ENCODE assay signal across 1 cellular context in genomic region chr12:56448860-56449621, GRCh38.
TF ChIP-seq lines count a peak whose summit lies in the region.

TIMELESS (minus strand) TSS chr12:56449426; CDS start chr12:56434170, 15,256 bp downstream.

TF ChIP-seq in HepG2, 621 proteins besides CTCF, POLR2A, EP300 and RAD21 (continued from another document and continues in another):
- TF ChIP-seq AKNA (CRISPR knock-in tag; IDR thresholded peaks at IDR 0.05; ENCODE audit: borderline replicate concordance), result peak; percentile 40; the same call in 1 of the 2 replicates
- TF ChIP-seq ZNF619 (CRISPR knock-in tag; IDR thresholded peaks at IDR 0.05), result 0 out of 2 replicates have a peak, but pooled peaks have one; percentile 47
- peak; percentile 80; the same call in 1 of the 2 replicates for TF ChIP-seq KLF12 (CRISPR knock-in tag; IDR thresholded peaks at IDR 0.05; ENCODE audit: borderline replicate concordance)
- no peak for TF ChIP-seq GABPA (IDR thresholded peaks at IDR 0.05; ENCODE audit: low read depth, low read length)
- TF ChIP-seq GABPA (CRISPR knock-in tag; IDR thresholded peaks at IDR 0.05; ENCODE audit: low read depth), result no peak
- TF ChIP-seq ZNF766 (CRISPR knock-in tag; IDR thresholded peaks at IDR 0.05; ENCODE audit: borderline replicate concordance), result peak; percentile 88
- TF ChIP-seq BCL6 (CRISPR knock-in tag; IDR thresholded peaks at IDR 0.05), result peak; percentile 58; the same call in 1 of the 2 replicates
- TF ChIP-seq ZNF557 (CRISPR knock-in tag; IDR thresholded peaks at IDR 0.05), result 0 out of 2 replicates have a peak, but pooled peaks have one; percentile 36
- peak; percentile 50; the same call in 1 of the 2 replicates for TF ChIP-seq ZNF639 (CRISPR knock-in tag; conservative IDR thresholded peaks at IDR 0.05)
- TF ChIP-seq ZNF660 (CRISPR knock-in tag; IDR thresholded peaks at IDR 0.05; ENCODE audit: borderline replicate concordance, low read depth), result no peak
- TF ChIP-seq CBX2 (IDR thresholded peaks at IDR 0.05; ENCODE audit: low read depth, low read length), result no peak
- TF ChIP-seq CBX2 (CRISPR knock-in tag; IDR thresholded peaks at IDR 0.05; ENCODE audit: low read depth), result 0 out of 2 replicates have a peak, but pooled peaks have one; percentile 16
- no peak for TF ChIP-seq ARID3A (IDR thresholded peaks at IDR 0.05; ENCODE audit: low read depth, low read length)
- TF ChIP-seq ZBTB14 (CRISPR knock-in tag; IDR thresholded peaks at IDR 0.05), result peak; percentile 78
- TF ChIP-seq ZNF160 (CRISPR knock-in tag; IDR thresholded peaks at IDR 0.05), result peak; percentile 70; the same call in 1 of the 2 replicates
- peak; percentile 61; the same call in 1 of the 2 replicates for TF ChIP-seq ZBTB2 (CRISPR knock-in tag; IDR thresholded peaks at IDR 0.05; ENCODE audit: low read depth)
- peak; percentile 64; the same call in 1 of the 2 replicates for TF ChIP-seq ELF4 (CRISPR knock-in tag; IDR thresholded peaks at IDR 0.05; ENCODE audit: borderline replicate concordance)
- no peak for TF ChIP-seq HNRNPH1 (optimal IDR thresholded peaks at IDR 0.05; ENCODE audit: low read depth, low read length)
- TF ChIP-seq ZNF777 (CRISPR knock-in tag; IDR thresholded peaks at IDR 0.05), result peak; percentile 68; the same call in 1 of the 2 replicates
- no peak for TF ChIP-seq JUN (CRISPR knock-in tag; IDR thresholded peaks at IDR 0.05)
- peak; percentile 42; the same call in 1 of the 2 replicates for TF ChIP-seq ARID5B (CRISPR knock-in tag; IDR thresholded peaks at IDR 0.05)
- TF ChIP-seq ZNF362 (CRISPR knock-in tag; IDR thresholded peaks at IDR 0.05; ENCODE audit: borderline replicate concordance), result no peak
- TF ChIP-seq ZZZ3 (CRISPR knock-in tag; IDR thresholded peaks at IDR 0.05; ENCODE audit: borderline replicate concordance), result no peak; the same call in 1 of the 2 replicates
- no peak for TF ChIP-seq ZFP1 (CRISPR knock-in tag; IDR thresholded peaks at IDR 0.05)
- no peak; the same call in 1 of the 2 replicates for TF ChIP-seq CEBPG (CRISPR knock-in tag; IDR thresholded peaks at IDR 0.05)
- TF ChIP-seq ZNF564 (CRISPR knock-in tag; IDR thresholded peaks at IDR 0.05), result peak; percentile 74
- no peak for TF ChIP-seq ZNF644 (CRISPR knock-in tag; IDR thresholded peaks at IDR 0.05; ENCODE audit: low read depth)
- TF ChIP-seq ZSCAN20 (CRISPR knock-in tag; IDR thresholded peaks at IDR 0.05; ENCODE audit: borderline replicate concordance), result peak; percentile 80; the same call in 1 of the 2 replicates
- TF ChIP-seq KDM5A (IDR thresholded peaks at IDR 0.05; ENCODE audit: borderline replicate concordance, low read length), result no peak
- TF ChIP-seq ZNF761 (CRISPR knock-in tag; conservative IDR thresholded peaks at IDR 0.05), result no peak
- no peak for TF ChIP-seq ZNF468 (CRISPR knock-in tag; IDR thresholded peaks at IDR 0.05)
- no peak for TF ChIP-seq PRDM4 (CRISPR knock-in tag; IDR thresholded peaks at IDR 0.05; ENCODE audit: borderline replicate concordance)
- no peak; the same call in 1 of the 2 replicates for TF ChIP-seq ZNF652 (CRISPR knock-in tag; IDR thresholded peaks at IDR 0.05; ENCODE audit: borderline replicate concordance, low read depth)
- 0 out of 2 replicates have a peak, but pooled peaks have one; percentile 41 for TF ChIP-seq ZNF484 (CRISPR knock-in tag; IDR thresholded peaks at IDR 0.05; ENCODE audit: borderline replicate concordance, low read depth)
- no peak for TF ChIP-seq SOX5 (CRISPR knock-in tag; IDR thresholded peaks at IDR 0.05; ENCODE audit: borderline replicate concordance)
- TF ChIP-seq PRMT3 (CRISPR knock-in tag; IDR thresholded peaks at IDR 0.05; ENCODE audit: borderline replicate concordance, low read depth), result no peak
- TF ChIP-seq TMF1 (CRISPR knock-in tag; IDR thresholded peaks at IDR 0.05; ENCODE audit: low read depth), result peak; percentile 91
- no peak for TF ChIP-seq MAF1 (CRISPR knock-in tag; IDR thresholded peaks at IDR 0.05; ENCODE audit: borderline replicate concordance)
- TF ChIP-seq PITX1 (CRISPR knock-in tag; IDR thresholded peaks at IDR 0.05), result peak; percentile 58
